Comparison of ENCODE assay signal across 10 cellular contexts in genomic region chr11:108135845-108136599, GRCh38. TPM values are rescaled to one million over a fixed set of nuclear protein-coding genes. Genes with fewer than 3 reads are reported as not detected.
DNase-seq lines count a peak whose midpoint lies in the region; ATAC-seq, FAIRE-seq and TF ChIP-seq lines count a peak whose summit lies in the region.
"Had no signal": no experiment of that assay in that cellular context is flagged by ENCODE, and none has a peak within 500 bp of the region (broad histone marks: within the 10 kb centered on the region; RNA-seq: fewer than 3 reads in every experiment).

No MANE protein-coding gene starts in this region.

- peak; percentile 23 for DNase-seq in GM12891 (ENCODE audit: insufficient read length, low spot score)
- DNase-seq in activated T-helper 1 cell treated with anti-CD3 and anti-CD28 coated beads, Interleukin-12 subunit alpha, Interleukin-12 subunit beta, Interleukin-2, Interleukin-4 antibody, amounts not matched to agents 30 ng/mL and 10 ng/mL and 1 ng/mL, durations not matched to agents 14 hours and 24 hours and 36 hours (ENCODE audit: low spot score) = no peak
- DNase-seq in nephron progenitor cell = no peak
- no peak for DNase-seq in NCI-H2029 (lab: John Stamatoyannopoulos, UW)
- DNase-seq in right atrium auricular region (ENCODE audit: low spot score) = no peak
- DNase-seq in activated gamma-delta T cell treated with Interleukin-2 at 50 U/mL for 16 hours = no peak
- DNase-seq: naive B cell had no signal

- FAIRE-seq in GM12891 (lab: Jason Lieb, UNC) = peak; percentile 73

- intact Hi-C loops in activated T-helper 1 cell treated with anti-CD3 and anti-CD28 coated beads, Interleukin-12 subunit alpha, Interleukin-12 subunit beta, Interleukin-2, Interleukin-4 antibody, amounts not matched to agents 30 ng/mL and 10 ng/mL and 1 ng/mL, durations not matched to agents 14 hours and 24 hours and 36 hours (cut with micrococcal nuclease) = loop anchor here (1.0 to 2.0 kb wide), 3 partner anchors 15 to 86 kb away; partner anchors contain the start of genes ACAT1 and NPAT

- no peak overlapping the region for H3K4me3 ChIP-seq in right atrium auricular region
- H3K4me3 ChIP-seq: SJSA1 had no signal

- peaks cover 0 to under 1% of the 10 kb centered on the region in 2 donors for H3K4me1 ChIP-seq in right atrium auricular region
- H3K4me1 ChIP-seq: SJSA1 had no signal

- H3K36me3 ChIP-seq in right atrium auricular region = peaks cover 58% of the 10 kb centered on the region

- H3K9me3 Mint-ChIP-seq in activated T-helper 1 cell treated with anti-CD3 and anti-CD28 coated beads, Interleukin-12 subunit alpha, Interleukin-12 subunit beta, Interleukin-2, Interleukin-4 antibody, amounts not matched to agents 30 ng/mL and 10 ng/mL and 1 ng/mL, durations not matched to agents 14 hours and 24 hours and 36 hours = no peaks in the 10 kb centered on the region
- H3K9me3 Mint-ChIP-seq in nephron progenitor cell = no peaks in the 10 kb centered on the region
- H3K9me3 Mint-ChIP-seq: naive B cell had no signal

- H3K27me3 ChIP-seq in right atrium auricular region = no peaks in the 10 kb centered on the region
- H3K27me3 ChIP-seq: SJSA1 had no signal

- no peaks in the 10 kb centered on the region for H3K27me3 Mint-ChIP-seq in activated T-helper 1 cell treated with anti-CD3 and anti-CD28 coated beads, Interleukin-12 subunit alpha, Interleukin-12 subunit beta, Interleukin-2, Interleukin-4 antibody, amounts not matched to agents 30 ng/mL and 10 ng/mL and 1 ng/mL, durations not matched to agents 14 hours and 24 hours and 36 hours (ENCODE audit: insufficient read depth)
- H3K27me3 Mint-ChIP-seq in nephron progenitor cell (ENCODE audit: low read depth, poor library complexity) = no peaks in the 10 kb centered on the region
- H3K27me3 Mint-ChIP-seq: naive B cell had no signal

- H3K9me3 ChIP-seq in right atrium auricular region = no peaks in the 10 kb centered on the region
- H3K9me3 ChIP-seq: SJSA1 had no signal

- TF ChIP-seq POLR2A in GM12891 (IDR thresholded peaks at IDR 0.05; ENCODE audit: low read depth, low read length) = no peak

- TF ChIP-seq CTCF in nephron progenitor cell (IDR thresholded peaks at IDR 0.05) (no peak), right atrium auricular region (IDR thresholded peaks at IDR 0.05) (peak in 1 of 2 donors; percentile 25)

- no peak overlapping the region for H3K4me3 Mint-ChIP-seq in activated T-helper 1 cell treated with anti-CD3 and anti-CD28 coated beads, Interleukin-12 subunit alpha, Interleukin-12 subunit beta, Interleukin-2, Interleukin-4 antibody, amounts not matched to agents 30 ng/mL and 10 ng/mL and 1 ng/mL, durations not matched to agents 14 hours and 24 hours and 36 hours
- no peak overlapping the region for H3K4me3 Mint-ChIP-seq in nephron progenitor cell
- H3K4me3 Mint-ChIP-seq: naive B cell had no signal

- H3K27ac ChIP-seq in right atrium auricular region = no peak overlapping the region
- H3K27ac ChIP-seq: SJSA1 had no signal

- ATAC-seq in HG02938 (IDR thresholded peaks at IDR 0.05; ENCODE audit: unreplicated experiment) = peak; percentile 61
- ATAC-seq in GM21381 (IDR thresholded peaks at IDR 0.05; ENCODE audit: unreplicated experiment) = no peak

- peak overlapping the region; percentile 52 for H3K27ac Mint-ChIP-seq in activated T-helper 1 cell treated with anti-CD3 and anti-CD28 coated beads, Interleukin-12 subunit alpha, Interleukin-12 subunit beta, Interleukin-2, Interleukin-4 antibody, amounts not matched to agents 30 ng/mL and 10 ng/mL and 1 ng/mL, durations not matched to agents 14 hours and 24 hours and 36 hours
- H3K27ac Mint-ChIP-seq in nephron progenitor cell = peak overlapping the region; percentile 81

- H3K4me1 Mint-ChIP-seq in activated T-helper 1 cell treated with anti-CD3 and anti-CD28 coated beads, Interleukin-12 subunit alpha, Interleukin-12 subunit beta, Interleukin-2, Interleukin-4 antibody, amounts not matched to agents 30 ng/mL and 10 ng/mL and 1 ng/mL, durations not matched to agents 14 hours and 24 hours and 36 hours (ENCODE audit: low read depth) = peaks cover 16% of the 10 kb centered on the region
- H3K4me1 Mint-ChIP-seq in nephron progenitor cell = no peaks in the 10 kb centered on the region

- peaks cover 41% of the 10 kb centered on the region for H3K36me3 Mint-ChIP-seq in activated T-helper 1 cell treated with anti-CD3 and anti-CD28 coated beads, Interleukin-12 subunit alpha, Interleukin-12 subunit beta, Interleukin-2, Interleukin-4 antibody, amounts not matched to agents 30 ng/mL and 10 ng/mL and 1 ng/mL, durations not matched to agents 14 hours and 24 hours and 36 hours (ENCODE audit: low read depth)
- H3K36me3 Mint-ChIP-seq in nephron progenitor cell (ENCODE audit: low read depth) = peaks cover 35% of the 10 kb centered on the region

TF ChIP-seq in GM12891, 5 proteins besides CTCF, POLR2A, EP300 and RAD21:
- TF ChIP-seq POLR2AphosphoS5 (IDR thresholded peaks at IDR 0.05; ENCODE audit: low read depth, low read length) (no peak), PAX5 (IDR thresholded peaks at IDR 0.05; ENCODE audit: insufficient read depth, low read length, severe bottlenecking) (no peak), POU2F2 (IDR thresholded peaks at IDR 0.05; ENCODE audit: low read depth, low read length) (no peak), TAF1 (IDR thresholded peaks at IDR 0.05; ENCODE audit: low read depth, low read length) (no peak), SPI1 (IDR thresholded peaks at IDR 0.05; ENCODE audit: low read depth, low read length) (no peak)
TF ChIP-seq in GM12891: peak in this region for 0.

RNA-seq across cellular contexts. Expression of gene ACAT1, which starts 14.7 kb away (rescaled TPM):
- 58.9 TPM for polyA plus RNA-seq in GM12891 (2012; ENCODE audit: low read depth, missing spikeins)
- 52.8 and 56.8 TPM in 2 replicates for total RNA-seq in activated T-helper 1 cell treated with anti-CD3 and anti-CD28 coated beads, Interleukin-12 subunit alpha, Interleukin-12 subunit beta, Interleukin-2, Interleukin-4 antibody, amounts not matched to agents 30 ng/mL and 10 ng/mL and 1 ng/mL, durations not matched to agents 14 hours and 24 hours and 36 hours
- 100 to 1,000 TPM; 175 to 632 TPM for total RNA-seq in right atrium auricular region
